12 cellular contexts compared by ENCODE assay signal in genomic region chr7:145106001-145106400, GRCh38.
A peak's percentile ranks its signal among the peaks of the same experiment; 100 is the strongest.
DNase-seq lines count a peak whose midpoint lies in the region; ATAC-seq and TF ChIP-seq lines count a peak whose summit lies in the region.
"Had no signal": no experiment of that assay in that cellular context is flagged by ENCODE, and none has a peak within 500 bp of the region (broad histone marks: within the 10 kb centered on the region; RNA-seq: fewer than 3 reads in every experiment).

No MANE protein-coding gene starts in this region.

- intact Hi-C loops in testis (cut with DNase I; ENCODE audit: low total_unique reads), result no loop called here

- in situ Hi-C loops in GM23248 (cut with MboI), result no loop called here

- H3K4me2 ChIP-seq in GM23248 (ENCODE audit: unreplicated experiment), result no peak overlapping the region

- no peaks in the 10 kb centered on the region for H3K4me1 ChIP-seq in testis
- no peaks in the 10 kb centered on the region for H3K4me1 ChIP-seq in GM23248 (ENCODE audit: insufficient read depth)

- H4K20me1 ChIP-seq in GM23248 (ENCODE audit: insufficient read depth), result no peaks in the 10 kb centered on the region; the same call in 1 of the 2 replicates

- H3K9me3 ChIP-seq in testis, result no peaks in the 10 kb centered on the region
- no peaks in the 10 kb centered on the region for H3K9me3 ChIP-seq in GM23248 (ENCODE audit: low read depth)

- peaks cover 11% of the 10 kb centered on the region for H3K4me1 Mint-ChIP-seq in progenitor cell of endocrine pancreas (ENCODE audit: low read depth)
- H3K4me1 Mint-ChIP-seq in stimulated activated effector memory CD8-positive, alpha-beta T cell treated with anti-CD3 and anti-CD28 coated beads, Interleukin-12 subunit alpha, Interleukin-12 subunit beta, amount 100 ng/mL, for 72 hours, result no peaks in the 10 kb centered on the region
- H3K4me1 Mint-ChIP-seq: activated naive CD4-positive, alpha-beta T cell treated with anti-CD3 and anti-CD28 coated beads, Interleukin-2, amount 50 U/mL, for 24 hours had no signal

- no peak overlapping the region for H3K9ac ChIP-seq in GM23248

- peaks cover 3% of the 10 kb centered on the region for H3K27me3 Mint-ChIP-seq in progenitor cell of endocrine pancreas

- no peaks in the 10 kb centered on the region for H3K36me3 ChIP-seq in testis (ENCODE audit: low read depth, missing control alignments)
- no peaks in the 10 kb centered on the region for H3K36me3 ChIP-seq in GM23248 (ENCODE audit: low read depth)

- H3K36me3 Mint-ChIP-seq in progenitor cell of endocrine pancreas (ENCODE audit: insufficient read depth), result no peaks in the 10 kb centered on the region
- H3K36me3 Mint-ChIP-seq in stimulated activated effector memory CD8-positive, alpha-beta T cell treated with anti-CD3 and anti-CD28 coated beads, Interleukin-12 subunit alpha, Interleukin-12 subunit beta, amount 100 ng/mL, for 72 hours, result no peaks in the 10 kb centered on the region
- H3K36me3 Mint-ChIP-seq: CD8-positive, alpha-beta T cell had no signal

- no peak overlapping the region for H3K27ac Mint-ChIP-seq in progenitor cell of endocrine pancreas
- H3K27ac Mint-ChIP-seq in stimulated activated effector memory CD8-positive, alpha-beta T cell treated with anti-CD3 and anti-CD28 coated beads, Interleukin-12 subunit alpha, Interleukin-12 subunit beta, amount 100 ng/mL, for 72 hours, result no peak overlapping the region
- H3K27ac Mint-ChIP-seq: activated naive CD4-positive, alpha-beta T cell treated with anti-CD3 and anti-CD28 coated beads, Interleukin-2, amount 50 U/mL, for 24 hours; CD8-positive, alpha-beta T cell; T-helper 2 cell treated with Interferon-gamma antibody and Interleukin-4, amounts not matched to agents 5 μg/mL and 100 μg/mL, for 36 hours had no signal

- H3K9me3 Mint-ChIP-seq in progenitor cell of endocrine pancreas (ENCODE audit: low read depth), result peaks cover 7% of the 10 kb centered on the region
- H3K9me3 Mint-ChIP-seq in stimulated activated effector memory CD8-positive, alpha-beta T cell treated with anti-CD3 and anti-CD28 coated beads, Interleukin-12 subunit alpha, Interleukin-12 subunit beta, amount 100 ng/mL, for 72 hours, result peaks cover 2% of the 10 kb centered on the region
- H3K9me3 Mint-ChIP-seq: activated naive CD4-positive, alpha-beta T cell treated with anti-CD3 and anti-CD28 coated beads, Interleukin-2, amount 50 U/mL, for 24 hours had no signal

- 17 to 21% methylated on average over 1 of the region's 1 CpG for WGBS in testis, 2 donors
- 3 to 19% methylated on average over 1 of the region's 1 CpG for WGBS in GM23248 (ENCODE audit: low coverage in 1 of 2, low lambda C conversion rate in 2 of 2, missing lambda C conversion rate in 2 of 2), 2 experiments

- H3K27me3 ChIP-seq in testis (no peaks in the 10 kb centered on the region), GM23248 (replicated peaks; ENCODE audit: insufficient read depth) (no peaks in the 10 kb centered on the region)

- no peak for TF ChIP-seq CTCF in fibroblast of pulmonary artery (IDR thresholded peaks at IDR 0.05; ENCODE audit: low read length, missing control alignments)
- TF ChIP-seq CTCF in testis (IDR thresholded peaks at IDR 0.05), result no peak
- no peak for TF ChIP-seq CTCF in progenitor cell of endocrine pancreas (IDR thresholded peaks at IDR 0.05; ENCODE audit: unreplicated experiment)

- no peaks in the 10 kb centered on the region for H3K79me2 ChIP-seq in GM23248 (ENCODE audit: insufficient read depth)

- no peaks in the 10 kb centered on the region for H3K9me2 ChIP-seq in GM23248 (ENCODE audit: insufficient read depth)

- TF ChIP-seq POLR2A in testis (IDR thresholded peaks at IDR 0.05), result no peak

- H3K4me3 ChIP-seq in fibroblast of pulmonary artery (replicated peaks; ENCODE audit: low read depth, low read length) (no peak overlapping the region), testis (no peak overlapping the region), GM23248 (no peak overlapping the region)

- no peak for ATAC-seq in stimulated activated effector memory CD8-positive, alpha-beta T cell treated with anti-CD3 and anti-CD28 coated beads, Interleukin-12 subunit alpha, Interleukin-12 subunit beta, amount 100 ng/mL, for 72 hours
- ATAC-seq: CD8-positive, alpha-beta T cell had no signal

- H3K4me3 Mint-ChIP-seq in progenitor cell of endocrine pancreas (ENCODE audit: low read depth), result no peak overlapping the region
- H3K4me3 Mint-ChIP-seq in stimulated activated effector memory CD8-positive, alpha-beta T cell treated with anti-CD3 and anti-CD28 coated beads, Interleukin-12 subunit alpha, Interleukin-12 subunit beta, amount 100 ng/mL, for 72 hours, result no peak overlapping the region
- H3K4me3 Mint-ChIP-seq: activated naive CD4-positive, alpha-beta T cell treated with anti-CD3 and anti-CD28 coated beads, Interleukin-2, amount 50 U/mL, for 24 hours; CD8-positive, alpha-beta T cell; T-helper 2 cell treated with Interferon-gamma antibody and Interleukin-4, amounts not matched to agents 5 μg/mL and 100 μg/mL, for 36 hours had no signal

- peak; percentile 95 for DNase-seq in NCI-H1092 treated with DMSO at 0.1 percent for 48 hours (lab: John Stamatoyannopoulos, UW)
- peak; percentile 25 for DNase-seq in NCI-H2227 (lab: John Stamatoyannopoulos, UW; ENCODE audit: unreplicated experiment)
- peak; percentile 3 for DNase-seq in fibroblast of pulmonary artery (ENCODE audit: low read depth)
- DNase-seq in testis, result peak; percentile 40
- DNase-seq in progenitor cell of endocrine pancreas (ENCODE audit: low spot score, unreplicated experiment), result no peak
- no peak for DNase-seq in stimulated activated effector memory CD8-positive, alpha-beta T cell treated with anti-CD3 and anti-CD28 coated beads, Interleukin-12 subunit alpha, Interleukin-12 subunit beta, amount 100 ng/mL, for 72 hours (ENCODE audit: low spot score in 2 of 2)
- DNase-seq in GM23248, result no peak
- DNase-seq: CD8-positive, alpha-beta T cell; MM.1S; substantia nigra had no signal

- H2AFZ ChIP-seq in GM23248, result no peak overlapping the region

- no peaks in the 10 kb centered on the region for H3F3A ChIP-seq in GM23248 (ENCODE audit: insufficient read depth)

- H3K27ac ChIP-seq in testis, result no peak overlapping the region
- H3K27ac ChIP-seq in GM23248, result no peak overlapping the region

Comparison
In these comparisons a context has a peak if more than half of its experiments do, and no peak if none do; other contexts are left out.
1. DNase-seq: peak in NCI-H1092 treated with DMSO at 0.1 percent for 48 hours (single experiment), NCI-H2227 (single experiment), fibroblast of pulmonary artery (single experiment) and testis (single experiment); none in progenitor cell of endocrine pancreas (single experiment), stimulated activated effector memory CD8-positive, alpha-beta T cell treated with anti-CD3 and anti-CD28 coated beads, Interleukin-12 subunit alpha, Interleukin-12 subunit beta, amount 100 ng/mL, for 72 hours (0 of 2) and GM23248 (single experiment).